In the genomic region with DNA sequence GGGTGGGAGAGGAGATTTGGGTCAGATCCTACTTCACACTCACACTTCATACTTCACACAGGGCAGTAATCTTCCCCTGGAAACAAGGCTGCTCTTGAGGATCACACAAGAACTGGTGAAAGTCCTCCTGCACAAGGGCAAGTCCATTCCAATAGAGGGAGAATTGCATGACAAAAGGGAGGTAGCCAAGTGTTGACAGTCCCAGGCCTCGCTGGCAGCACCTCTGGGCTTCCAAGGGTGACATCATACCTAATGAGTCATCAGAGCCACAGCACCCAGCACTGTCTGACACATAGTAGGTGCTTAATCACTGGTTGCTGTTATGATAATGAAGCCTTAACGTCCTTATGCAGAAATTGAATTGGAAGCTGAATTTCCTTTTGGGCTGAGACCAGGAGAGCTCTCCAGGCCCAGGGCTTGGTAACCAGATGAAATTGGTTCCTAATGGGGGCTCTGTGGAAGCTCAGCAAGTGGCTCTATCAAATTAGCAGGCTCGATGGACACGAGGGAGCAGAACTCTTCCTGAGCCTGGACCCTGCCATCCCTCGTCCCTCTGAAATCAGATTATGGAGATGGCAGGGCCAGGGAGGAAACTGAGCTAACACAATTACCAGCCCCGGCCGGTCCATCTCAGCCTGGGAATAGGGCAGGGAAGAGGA, we compare ENCODE assay signal across 7 cellular contexts. TPM values are rescaled to one million over a fixed set of nuclear protein-coding genes. Genes with fewer than 3 reads are reported as not detected.
A peak's percentile ranks its signal among the peaks of the same experiment; 100 is the strongest.
DNase-seq lines count a peak whose midpoint lies in the region; ATAC-seq and TF ChIP-seq lines count a peak whose summit lies in the region.

No MANE protein-coding gene starts in this region.

- POLR2A ChIA-PET in Caco-2 (lab: Charles Lee): no interaction called here

- H3K27me3 ChIP-seq in H7 (ENCODE audit: control insufficient read depth, insufficient read depth, low read length): no peaks in the 10 kb centered on the region
- no peaks in the 10 kb centered on the region for H3K27me3 ChIP-seq in SJCRH30
- H3K27me3 ChIP-seq in sigmoid colon: no peaks in the 10 kb centered on the region
- H3K27me3 ChIP-seq in Caco-2 (replicated peaks; ENCODE audit: control insufficient read depth, insufficient read depth, low read length): no peaks in the 10 kb centered on the region

- H3K36me3 ChIP-seq in H7 (replicated peaks; ENCODE audit: control insufficient read depth, insufficient read depth, low read length): no peaks in the 10 kb centered on the region
- no peaks in the 10 kb centered on the region for H3K36me3 ChIP-seq in SJCRH30
- H3K36me3 ChIP-seq in sigmoid colon: no peaks in the 10 kb centered on the region
- no peaks in the 10 kb centered on the region for H3K36me3 ChIP-seq in Caco-2 (ENCODE audit: control insufficient read depth, insufficient read depth, low read length)

- no peaks in the 10 kb centered on the region for H3K27me3 Mint-ChIP-seq in Caco-2 (ENCODE audit: insufficient read depth, unreplicated experiment)

- no peak for ATAC-seq in HG02642 (IDR thresholded peaks at IDR 0.05; ENCODE audit: poor library complexity, unreplicated experiment)

- no peaks in the 10 kb centered on the region for H3K4me1 Mint-ChIP-seq in Caco-2 (ENCODE audit: low read depth, unreplicated experiment)

- DNase-seq in H7: peak; percentile 54
- DNase-seq in SJCRH30: no peak
- DNase-seq in fibroblast of villous mesenchyme (ENCODE audit: low read depth): peak; percentile 37
- DNase-seq in sigmoid colon: no peak
- no peak for DNase-seq in NCI-H748 (lab: John Stamatoyannopoulos, UW; ENCODE audit: unreplicated experiment)
- no peak for DNase-seq in Caco-2

- no TSS peak for BruUV-seq in Caco-2 (replicated peaks; lab: Mats Ljungman, UMichigan)

- 81 to 82% methylated on average over 7 of the region's 7 CpGs for WGBS in sigmoid colon, 2 donors

- no peak overlapping the region for H3K27ac Mint-ChIP-seq in Caco-2 (ENCODE audit: unreplicated experiment)

- H3K9me3 ChIP-seq in SJCRH30 (replicated peaks): no peaks in the 10 kb centered on the region
- no peaks in the 10 kb centered on the region for H3K9me3 ChIP-seq in sigmoid colon
- H3K9me3 ChIP-seq in Caco-2: no peaks in the 10 kb centered on the region

- no peak for TF ChIP-seq EP300 in sigmoid colon (IDR thresholded peaks at IDR 0.05)

- no peak overlapping the region for H3K4me3 Mint-ChIP-seq in Caco-2 (ENCODE audit: unreplicated experiment)

- H3K4me3 ChIP-seq in H7 (ENCODE audit: insufficient read depth, low read depth, low read length) (no peak overlapping the region), SJCRH30 (no peak overlapping the region), fibroblast of villous mesenchyme (ENCODE audit: low read depth, low read length) (no peak overlapping the region), sigmoid colon (no peak overlapping the region), Caco-2 (ENCODE audit: low read depth, low read length) (no peak overlapping the region)

- CTCF ChIA-PET in Caco-2 (lab: Charles Lee): no interaction called here

- no peaks in the 10 kb centered on the region for H3K9me3 Mint-ChIP-seq in Caco-2 (ENCODE audit: unreplicated experiment)

- H3K27ac ChIP-seq in SJCRH30: peak overlapping the region; percentile 56
- peak overlapping the region in 3 of 4 donors; percentile 16 to 68 (median 58) for H3K27ac ChIP-seq in sigmoid colon

- H3K4me1 ChIP-seq in SJCRH30 (peaks cover 43% of the 10 kb centered on the region), sigmoid colon (peaks cover 0 to 27% (median 18%) of the 10 kb centered on the region in 4 donors), Caco-2 (peaks cover 5% of the 10 kb centered on the region)

- TF ChIP-seq CTCF in fibroblast of villous mesenchyme (IDR thresholded peaks at IDR 0.05; ENCODE audit: insufficient read depth, low read depth, low read length) (no peak), sigmoid colon (IDR thresholded peaks at IDR 0.05) (no peak), Caco-2 (IDR thresholded peaks at IDR 0.05; ENCODE audit: insufficient read depth in 1 of 2, low read depth in 1 of 2, low read length in 1 of 2, severe bottlenecking in 1 of 2, unreplicated experiment in 1 of 2) (no peak)

- TF ChIP-seq POLR2A in sigmoid colon (IDR thresholded peaks at IDR 0.05): no peak

- intact Hi-C loops in sigmoid colon (cut with DNase I): no loop called here
- intact Hi-C loops in Caco-2 (cut with micrococcal nuclease; ENCODE audit: unreplicated experiment): no loop called here

- peaks cover 5% of the 10 kb centered on the region for H3K36me3 Mint-ChIP-seq in Caco-2 (ENCODE audit: insufficient read depth, unreplicated experiment)

RNA-seq across cellular contexts. Expression of gene ACTN1, which starts 58.8 kb away (rescaled TPM):
- 161 and 169 TPM in 2 replicates for total RNA-seq in H7 (2014; rRNA removed; shearing (Covaris generic))
- total RNA-seq in SJCRH30 (2014; rRNA removed; shearing (Covaris generic)): 101 and 104 TPM in 2 replicates
- 768 and 1,023 TPM in 2 replicates for total RNA-seq in fibroblast of villous mesenchyme
- 1,000 to 10,000 TPM in 1 of 4 donors, 100 to 1,000 TPM in 3; 372 to 1,069 (median 688) TPM for total RNA-seq in sigmoid colon
- 10 to 100 TPM; 20.1 to 98.1 (median 24.0) TPM for polyA plus RNA-seq in sigmoid colon
- 170 and 181 TPM in 2 replicates for total RNA-seq in Caco-2 (2022)

Comparison
In these comparisons a context has a peak if more than half of its experiments do, and no peak if none do; other contexts are left out.
1. DNase-seq: peak in H7 (single experiment) and fibroblast of villous mesenchyme (single experiment); none in SJCRH30 (0 of 2), sigmoid colon (single experiment), NCI-H748 (single experiment) and Caco-2 (0 of 2).